ENCODE assay signal across 1 cellular context in genomic region chr16:63945805-63946204, GRCh38.
TF ChIP-seq lines count a peak whose summit lies in the region.

No MANE protein-coding gene starts in this region.

TF ChIP-seq in SK-N-SH, 30 proteins besides CTCF, POLR2A, EP300 and RAD21 (continued from another document):
- TF ChIP-seq USF2 (IDR thresholded peaks at IDR 0.05; ENCODE audit: borderline replicate concordance, low read depth, low read length) (no peak), USF1 (IDR thresholded peaks at IDR 0.05; ENCODE audit: borderline replicate concordance, low read depth) (no peak), PBX3 (IDR thresholded peaks at IDR 0.05) (no peak), SMC3 (IDR thresholded peaks at IDR 0.05; ENCODE audit: low read depth, low read length) (no peak), MXI1 (IDR thresholded peaks at IDR 0.05; ENCODE audit: low read depth, low read length) (no peak), TCF12 (IDR thresholded peaks at IDR 0.05) (peak; percentile 55), NRF1 (IDR thresholded peaks at IDR 0.05; ENCODE audit: low read depth, low read length) (no peak), NFIC (IDR thresholded peaks at IDR 0.05; ENCODE audit: borderline replicate concordance) (peak; percentile 79), GATA2 (CRISPR knock-in tag; IDR thresholded peaks at IDR 0.05) (no peak), TEAD4 (IDR thresholded peaks at IDR 0.05; ENCODE audit: borderline replicate concordance, insufficient read depth) (peak; percentile 16; the same call in 1 of the 2 replicates)
